In the genomic region with DNA sequence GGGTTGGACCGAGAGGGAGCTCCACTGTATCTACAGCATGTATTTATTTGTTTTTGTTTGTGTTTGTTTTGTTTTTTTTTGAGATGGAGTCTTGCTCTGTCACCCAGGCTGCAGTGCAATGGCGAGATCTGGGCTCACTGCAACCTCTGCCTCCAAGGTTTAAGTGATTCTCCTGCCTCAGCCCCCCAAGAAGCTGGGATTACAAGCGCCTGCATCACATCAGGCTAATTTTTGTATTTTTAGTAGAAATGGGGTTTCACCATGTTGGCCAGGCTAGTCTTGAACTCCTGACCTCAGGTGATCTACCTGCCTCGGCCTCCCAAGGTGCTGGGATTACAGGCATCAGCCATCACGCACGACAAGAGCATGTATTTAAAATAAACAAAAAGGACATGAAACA, we compare ENCODE assay signal across 2 cellular contexts. TPM values are rescaled to one million over a fixed set of nuclear protein-coding genes. Genes with fewer than 3 reads are reported as not detected.
"Had no signal": no experiment of that assay in that cellular context is flagged by ENCODE, and none has a peak within 500 bp of the region (broad histone marks: within the 10 kb centered on the region; RNA-seq: fewer than 3 reads in every experiment).

No MANE protein-coding gene starts in this region.

RNA-seq across cellular contexts. Expression of gene IL2RA, which starts 18.8 kb away (rescaled TPM):
- total RNA-seq: cerebellum, IMR-90 had no signal
- polyA plus RNA-seq: IMR-90 had no signal
